1 cellular context compared by ENCODE assay signal in the genomic region with DNA sequence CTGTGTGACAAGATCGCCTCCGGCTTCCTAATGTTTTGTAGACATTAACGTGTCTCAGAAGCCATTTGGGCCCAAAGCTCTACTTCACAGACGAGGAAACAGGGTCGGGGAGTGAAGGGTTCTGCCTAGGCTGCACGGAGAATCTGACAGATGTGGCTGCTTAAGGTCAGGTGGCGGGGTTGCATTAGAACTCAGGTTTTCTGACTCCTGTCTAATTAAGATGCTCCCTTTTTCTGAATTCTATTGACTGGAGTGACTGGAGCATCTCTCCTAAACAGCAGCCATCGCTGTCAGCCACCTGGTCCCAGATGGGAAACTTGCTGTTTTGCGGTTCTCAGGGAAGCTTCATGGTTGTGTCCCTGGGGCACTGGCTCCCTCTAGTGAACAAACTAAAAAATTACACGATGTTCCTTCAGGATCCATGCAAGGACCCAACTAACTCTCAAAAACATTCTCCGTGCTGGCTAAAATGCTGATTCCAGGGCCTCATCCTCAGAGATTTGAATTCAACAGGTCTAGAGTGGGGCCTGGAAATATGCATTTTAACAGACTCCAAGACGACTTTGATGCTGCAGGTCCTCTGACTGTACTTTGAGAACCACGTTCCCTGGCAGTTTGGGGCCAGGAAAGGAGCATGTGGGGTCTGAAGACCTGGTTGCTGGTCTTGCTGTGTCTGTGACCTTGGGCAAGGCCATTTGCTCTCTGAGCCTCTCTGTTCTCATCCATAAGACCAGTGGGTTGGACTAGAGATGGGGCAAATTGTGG.
TF ChIP-seq lines count a peak whose summit lies in the region.

No MANE protein-coding gene starts in this region.

TF ChIP-seq in HCT116, 20 proteins besides CTCF, POLR2A, EP300 and RAD21:
- TF ChIP-seq YY1 (IDR thresholded peaks at IDR 0.05; ENCODE audit: extremely low read depth, insufficient replicate concordance, low read depth, low read length) (no peak), POLR2AphosphoS5 (IDR thresholded peaks at IDR 0.05; ENCODE audit: low read depth, low read length) (no peak), ELF1 (IDR thresholded peaks at IDR 0.05; ENCODE audit: borderline replicate concordance, low read depth) (no peak), SIN3A (IDR thresholded peaks at IDR 0.05; ENCODE audit: low read depth) (no peak), EZH2 (IDR thresholded peaks at IDR 0.05) (no peak), SRF (IDR thresholded peaks at IDR 0.05; ENCODE audit: low read depth) (no peak), EZH2phosphoT487 (IDR thresholded peaks at IDR 0.05; ENCODE audit: borderline replicate concordance) (no peak), ZNF274 (IDR thresholded peaks at IDR 0.05; ENCODE audit: low read depth, low read length) (no peak), FOSL1 (IDR thresholded peaks at IDR 0.05; ENCODE audit: low read depth) (no peak), SP1 (IDR thresholded peaks at IDR 0.05; ENCODE audit: low read depth) (no peak), CBX3 (IDR thresholded peaks at IDR 0.05; ENCODE audit: low read depth) (no peak), MAX (IDR thresholded peaks at IDR 0.05) (no peak), ATF3 (IDR thresholded peaks at IDR 0.05) (no peak), CEBPB (IDR thresholded peaks at IDR 0.05; ENCODE audit: low read depth) (no peak), JUND (IDR thresholded peaks at IDR 0.05) (no peak), TCF7L2 (IDR thresholded peaks at IDR 0.05; ENCODE audit: borderline replicate concordance, extremely low read depth, insufficient read depth, insufficient read length) (no peak), EGR1 (IDR thresholded peaks at IDR 0.05; ENCODE audit: low read depth) (no peak)
- TF ChIP-seq, protein P1, sequence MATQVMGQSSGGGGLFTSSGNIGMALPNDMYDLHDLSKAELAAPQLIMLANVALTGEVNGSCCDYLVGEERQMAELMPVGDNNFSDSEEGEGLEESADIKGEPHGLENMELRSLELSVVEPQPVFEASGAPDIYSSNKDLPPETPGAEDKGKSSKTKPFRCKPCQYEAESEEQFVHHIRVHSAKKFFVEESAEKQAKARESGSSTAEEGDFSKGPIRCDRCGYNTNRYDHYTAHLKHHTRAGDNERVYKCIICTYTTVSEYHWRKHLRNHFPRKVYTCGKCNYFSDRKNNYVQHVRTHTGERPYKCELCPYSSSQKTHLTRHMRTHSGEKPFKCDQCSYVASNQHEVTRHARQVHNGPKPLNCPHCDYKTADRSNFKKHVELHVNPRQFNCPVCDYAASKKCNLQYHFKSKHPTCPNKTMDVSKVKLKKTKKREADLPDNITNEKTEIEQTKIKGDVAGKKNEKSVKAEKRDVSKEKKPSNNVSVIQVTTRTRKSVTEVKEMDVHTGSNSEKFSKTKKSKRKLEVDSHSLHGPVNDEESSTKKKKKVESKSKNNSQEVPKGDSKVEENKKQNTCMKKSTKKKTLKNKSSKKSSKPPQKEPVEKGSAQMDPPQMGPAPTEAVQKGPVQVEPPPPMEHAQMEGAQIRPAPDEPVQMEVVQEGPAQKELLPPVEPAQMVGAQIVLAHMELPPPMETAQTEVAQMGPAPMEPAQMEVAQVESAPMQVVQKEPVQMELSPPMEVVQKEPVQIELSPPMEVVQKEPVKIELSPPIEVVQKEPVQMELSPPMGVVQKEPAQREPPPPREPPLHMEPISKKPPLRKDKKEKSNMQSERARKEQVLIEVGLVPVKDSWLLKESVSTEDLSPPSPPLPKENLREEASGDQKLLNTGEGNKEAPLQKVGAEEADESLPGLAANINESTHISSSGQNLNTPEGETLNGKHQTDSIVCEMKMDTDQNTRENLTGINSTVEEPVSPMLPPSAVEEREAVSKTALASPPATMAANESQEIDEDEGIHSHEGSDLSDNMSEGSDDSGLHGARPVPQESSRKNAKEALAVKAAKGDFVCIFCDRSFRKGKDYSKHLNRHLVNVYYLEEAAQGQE (IDR thresholded peaks at IDR 0.05; ENCODE audit: low read depth): no peak
- TF ChIP-seq, protein P2, sequence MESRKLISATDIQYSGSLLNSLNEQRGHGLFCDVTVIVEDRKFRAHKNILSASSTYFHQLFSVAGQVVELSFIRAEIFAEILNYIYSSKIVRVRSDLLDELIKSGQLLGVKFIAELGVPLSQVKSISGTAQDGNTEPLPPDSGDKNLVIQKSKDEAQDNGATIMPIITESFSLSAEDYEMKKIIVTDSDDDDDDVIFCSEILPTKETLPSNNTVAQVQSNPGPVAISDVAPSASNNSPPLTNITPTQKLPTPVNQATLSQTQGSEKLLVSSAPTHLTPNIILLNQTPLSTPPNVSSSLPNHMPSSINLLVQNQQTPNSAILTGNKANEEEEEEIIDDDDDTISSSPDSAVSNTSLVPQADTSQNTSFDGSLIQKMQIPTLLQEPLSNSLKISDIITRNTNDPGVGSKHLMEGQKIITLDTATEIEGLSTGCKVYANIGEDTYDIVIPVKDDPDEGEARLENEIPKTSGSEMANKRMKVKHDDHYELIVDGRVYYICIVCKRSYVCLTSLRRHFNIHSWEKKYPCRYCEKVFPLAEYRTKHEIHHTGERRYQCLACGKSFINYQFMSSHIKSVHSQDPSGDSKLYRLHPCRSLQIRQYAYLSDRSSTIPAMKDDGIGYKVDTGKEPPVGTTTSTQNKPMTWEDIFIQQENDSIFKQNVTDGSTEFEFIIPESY (IDR thresholded peaks at IDR 0.05; ENCODE audit: extremely low read depth, insufficient replicate concordance, low read length): no peak
TF ChIP-seq in HCT116: peak in this region for 0.
